ENCODE assay signal across 14 cellular contexts in the genomic region with DNA sequence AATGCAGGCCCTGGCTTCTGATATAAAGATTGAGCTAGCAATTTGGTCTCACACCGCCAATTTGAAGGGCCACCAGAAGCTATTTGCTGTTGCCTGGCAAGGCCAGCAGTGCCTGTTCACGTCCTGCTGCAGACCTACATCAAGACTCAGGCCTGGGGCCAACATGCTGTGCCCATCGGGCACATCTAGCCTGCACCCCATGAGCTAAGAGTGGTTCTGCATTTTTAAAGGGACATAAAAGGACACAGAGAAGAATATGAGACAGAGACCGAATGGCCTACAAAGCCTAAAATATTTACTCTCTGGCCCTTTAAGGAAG.
DNase-seq lines count a peak whose midpoint lies in the region; TF ChIP-seq lines count a peak whose summit lies in the region.
"Had no signal": no experiment of that assay in that cellular context is flagged by ENCODE, and none has a peak within 500 bp of the region (broad histone marks: within the 10 kb centered on the region; RNA-seq: fewer than 3 reads in every experiment).

No MANE protein-coding gene starts in this region.

- TF ChIP-seq EP300 in SK-N-SH (IDR thresholded peaks at IDR 0.05; ENCODE audit: borderline replicate concordance in 1 of 2, low read depth in 1 of 2, low read length in 1 of 2), result no peak

- intact Hi-C loops in thyroid gland (cut with DNase I) (no loop called here), adrenal gland (cut with DNase I) (no loop called here)

- H3K4me3 ChIP-seq in neural progenitor cell (no peak overlapping the region), thyroid gland (replicated peaks in 1 of 3) (no peak overlapping the region), adrenal gland (no peak overlapping the region), SK-N-SH (ENCODE audit: low read depth in 2 of 2, low read length in 1 of 2) (no peak overlapping the region)
- H3K4me3 ChIP-seq: HAP-1 had no signal

- H3K9ac ChIP-seq in neural progenitor cell (no peak overlapping the region), SK-N-SH (no peak overlapping the region)

- H3K27ac Mint-ChIP-seq in neural progenitor cell (peak overlapping the region; percentile 46), glutamatergic neuron (ENCODE audit: unreplicated experiment) (no peak overlapping the region)
- H3K27ac Mint-ChIP-seq: CD4-positive, alpha-beta T cell; HFFc6 had no signal

- H3K4me1 ChIP-seq in neural progenitor cell (peaks cover 14% of the 10 kb centered on the region), thyroid gland (peaks cover 24 to 39% of the 10 kb centered on the region in 2 donors), adrenal gland (replicated peaks in 1 of 2) (peaks cover 0 to 7% of the 10 kb centered on the region in 2 donors), SK-N-SH (ENCODE audit: control insufficient read depth in 1 of 2, insufficient read depth in 2 of 2, low read depth in 1 of 2, low read length in 1 of 2) (peaks cover 0 to 30% of the 10 kb centered on the region in 2 experiments; a peak in 1 of 4 replicates)

- CTCF ChIA-PET in SK-N-SH (lab: Yijun Ruan, JAX), result interaction anchor here (1.3 to 1.4 kb wide), 2 partner anchors 12 to 36 kb away, joined by 3 read pairs; no protein-coding TSS in a partner anchor

- H3K27me3 Mint-ChIP-seq in neural progenitor cell (ENCODE audit: insufficient read depth, low read depth) (peaks cover 11% of the 10 kb centered on the region), glutamatergic neuron (ENCODE audit: unreplicated experiment) (peaks cover 8% of the 10 kb centered on the region)
- H3K27me3 Mint-ChIP-seq: CD4-positive, alpha-beta T cell had no signal

- no peak overlapping the region for H3K27ac ChIP-seq in neural progenitor cell
- peak overlapping the region; percentile 57 to 66 (median 61) for H3K27ac ChIP-seq in thyroid gland
- H3K27ac ChIP-seq in adrenal gland, result no peak overlapping the region
- H3K27ac ChIP-seq in SK-N-SH (ENCODE audit: low read depth in 2 of 2, low read length in 1 of 2), result no peak overlapping the region
- H3K27ac ChIP-seq: 22Rv1 had no signal

- peaks cover 44% of the 10 kb centered on the region for H3K4me1 Mint-ChIP-seq in neural progenitor cell
- H3K4me1 Mint-ChIP-seq in glutamatergic neuron (ENCODE audit: low read depth, unreplicated experiment), result peaks cover 17% of the 10 kb centered on the region

- no peaks in the 10 kb centered on the region for H3K36me3 ChIP-seq in neural progenitor cell
- no peaks in the 10 kb centered on the region for H3K36me3 ChIP-seq in thyroid gland
- no peaks in the 10 kb centered on the region for H3K36me3 ChIP-seq in adrenal gland (replicated peaks in 1 of 2)
- peaks cover 0 to 5% of the 10 kb centered on the region in 2 experiments for H3K36me3 ChIP-seq in SK-N-SH (replicated peaks in 1 of 2; ENCODE audit: control insufficient read depth in 1 of 2, insufficient read depth in 2 of 2, low read length in 1 of 2)
- H3K36me3 ChIP-seq: HAP-1 had no signal

- no peak overlapping the region for H3K4me2 ChIP-seq in neural progenitor cell
- H3K4me2 ChIP-seq in SK-N-SH, result no peak overlapping the region

- no peak for TF ChIP-seq RAD21 in SK-N-SH (IDR thresholded peaks at IDR 0.05; ENCODE audit: low read length)

- H3F3A ChIP-seq in neural progenitor cell (ENCODE audit: low read depth) (peaks cover 9% of the 10 kb centered on the region), SK-N-SH (replicated peaks; ENCODE audit: insufficient read depth) (no peaks in the 10 kb centered on the region)

- no peak for TF ChIP-seq CTCF in neural progenitor cell (IDR thresholded peaks at IDR 0.05)
- no peak for TF ChIP-seq CTCF in thyroid gland (IDR thresholded peaks at IDR 0.05)
- no peak for TF ChIP-seq CTCF in glutamatergic neuron (IDR thresholded peaks at IDR 0.05; ENCODE audit: partially characterized antibody, unreplicated experiment)
- TF ChIP-seq CTCF in adrenal gland (IDR thresholded peaks at IDR 0.05), result no peak
- TF ChIP-seq CTCF in SK-N-SH (IDR thresholded peaks at IDR 0.05), result no peak

- H3K9me3 Mint-ChIP-seq in neural progenitor cell, result peaks cover 16% of the 10 kb centered on the region
- peaks cover 1% of the 10 kb centered on the region for H3K9me3 Mint-ChIP-seq in glutamatergic neuron (ENCODE audit: unreplicated experiment)
- H3K9me3 Mint-ChIP-seq: CD4-positive, alpha-beta T cell; HFFc6 had no signal

- H2AFZ ChIP-seq in neural progenitor cell (replicated peaks) (no peak overlapping the region), SK-N-SH (ENCODE audit: low read depth) (no peak overlapping the region)

- H3K9me3 ChIP-seq in neural progenitor cell (ENCODE audit: low read depth), result no peaks in the 10 kb centered on the region
- no peaks in the 10 kb centered on the region for H3K9me3 ChIP-seq in thyroid gland
- no peaks in the 10 kb centered on the region for H3K9me3 ChIP-seq in adrenal gland (replicated peaks in 1 of 3)
- H3K9me3 ChIP-seq in SK-N-SH, result no peaks in the 10 kb centered on the region
- H3K9me3 ChIP-seq: HAP-1 had no signal

- POLR2A ChIA-PET in SK-N-SH (lab: Yijun Ruan, JAX), result no interaction called here

- WGBS in thyroid gland, 2 donors, result 53 to 75% methylated on average over 4 of the region's 4 CpGs
- 86 to 95% (median 93%) methylated on average over 1 to 4 of the region's 4 CpGs for WGBS in adrenal gland, 4 donors
- WGBS in SK-N-SH (ENCODE audit: low lambda C conversion rate), result 92% methylated on average over 4 of the region's 4 CpGs

- DNase-seq in NCI-H446 treated with DMSO at 0.1 percent for 48 hours (lab: John Stamatoyannopoulos, UW), result peak; percentile 23
- no peak for DNase-seq in NCI-H446 (lab: John Stamatoyannopoulos, UW)
- DNase-seq in cerebellar cortex (ENCODE audit: low spot score), result peak; percentile 42
- no peak for DNase-seq in neural progenitor cell (ENCODE audit: low spot score)
- DNase-seq in thyroid gland, result peak in 1 of 2 donors; percentile 31
- DNase-seq in glutamatergic neuron, result no peak
- DNase-seq in adrenal gland, result no peak
- no peak for DNase-seq in SK-N-SH
- DNase-seq: Calu3; CD4-positive, alpha-beta T cell; DMS79; HFFc6 had no signal

- H3K27me3 ChIP-seq in neural progenitor cell (peaks cover 98% of the 10 kb centered on the region), thyroid gland (no peaks in the 10 kb centered on the region), adrenal gland (no peaks in the 10 kb centered on the region), SK-N-SH (ENCODE audit: insufficient read depth) (no peaks in the 10 kb centered on the region)

- H3K36me3 Mint-ChIP-seq in neural progenitor cell, result peaks cover 22% of the 10 kb centered on the region
- H3K36me3 Mint-ChIP-seq in glutamatergic neuron (ENCODE audit: unreplicated experiment), result peaks cover 5% of the 10 kb centered on the region

- no peaks in the 10 kb centered on the region for H3K9me2 ChIP-seq in SK-N-SH

- TF ChIP-seq POLR2A in thyroid gland (IDR thresholded peaks at IDR 0.05), result no peak
- no peak for TF ChIP-seq POLR2A in adrenal gland (IDR thresholded peaks at IDR 0.05)

- H3K4me3 Mint-ChIP-seq in neural progenitor cell, result no peak overlapping the region
- H3K4me3 Mint-ChIP-seq in glutamatergic neuron (ENCODE audit: unreplicated experiment), result no peak overlapping the region
- H3K4me3 Mint-ChIP-seq: CD4-positive, alpha-beta T cell; HFFc6 had no signal

- peaks cover 12% of the 10 kb centered on the region for H3K79me2 ChIP-seq in neural progenitor cell (ENCODE audit: low read depth)
- peaks cover 4% of the 10 kb centered on the region; the same call in 1 of the 2 replicates for H3K79me2 ChIP-seq in SK-N-SH (ENCODE audit: insufficient read depth)

- H4K20me1 ChIP-seq in neural progenitor cell (ENCODE audit: low read depth) (peaks cover 85% of the 10 kb centered on the region), SK-N-SH (ENCODE audit: insufficient read depth) (no peaks in the 10 kb centered on the region)

TF ChIP-seq in SK-N-SH, 30 proteins besides CTCF, POLR2A, EP300 and RAD21 (continues in another document):
- TF ChIP-seq SIN3A (IDR thresholded peaks at IDR 0.05; ENCODE audit: borderline replicate concordance, low read depth, low read length), result no peak
- TF ChIP-seq RXRA (IDR thresholded peaks at IDR 0.05; ENCODE audit: borderline replicate concordance, low read depth), result no peak
- no peak for TF ChIP-seq RCOR1 (IDR thresholded peaks at IDR 0.05; ENCODE audit: low read length)
- TF ChIP-seq, protein P1, sequence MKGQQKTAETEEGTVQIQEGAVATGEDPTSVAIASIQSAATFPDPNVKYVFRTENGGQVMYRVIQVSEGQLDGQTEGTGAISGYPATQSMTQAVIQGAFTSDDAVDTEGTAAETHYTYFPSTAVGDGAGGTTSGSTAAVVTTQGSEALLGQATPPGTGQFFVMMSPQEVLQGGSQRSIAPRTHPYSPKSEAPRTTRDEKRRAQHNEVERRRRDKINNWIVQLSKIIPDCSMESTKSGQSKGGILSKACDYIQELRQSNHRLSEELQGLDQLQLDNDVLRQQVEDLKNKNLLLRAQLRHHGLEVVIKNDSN (IDR thresholded peaks at IDR 0.05; ENCODE audit: borderline replicate concordance, low read depth), result no peak
- no peak for TF ChIP-seq FOXJ3 (CRISPR knock-in tag; IDR thresholded peaks at IDR 0.05)
- TF ChIP-seq TEAD4 (IDR thresholded peaks at IDR 0.05; ENCODE audit: borderline replicate concordance, insufficient read depth), result no peak
- TF ChIP-seq NRF1 (IDR thresholded peaks at IDR 0.05; ENCODE audit: low read depth, low read length), result no peak
- TF ChIP-seq, protein P2, sequence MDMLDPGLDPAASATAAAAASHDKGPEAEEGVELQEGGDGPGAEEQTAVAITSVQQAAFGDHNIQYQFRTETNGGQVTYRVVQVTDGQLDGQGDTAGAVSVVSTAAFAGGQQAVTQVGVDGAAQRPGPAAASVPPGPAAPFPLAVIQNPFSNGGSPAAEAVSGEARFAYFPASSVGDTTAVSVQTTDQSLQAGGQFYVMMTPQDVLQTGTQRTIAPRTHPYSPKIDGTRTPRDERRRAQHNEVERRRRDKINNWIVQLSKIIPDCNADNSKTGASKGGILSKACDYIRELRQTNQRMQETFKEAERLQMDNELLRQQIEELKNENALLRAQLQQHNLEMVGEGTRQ (IDR thresholded peaks at IDR 0.05; ENCODE audit: borderline replicate concordance, low read depth, low read length), result no peak
- no peak for TF ChIP-seq GABPA (IDR thresholded peaks at IDR 0.05; ENCODE audit: low read depth)

Comparison
In these comparisons a context has a peak if more than half of its experiments do, and no peak if none do; other contexts are left out.
1. DNase-seq: peak in NCI-H446 treated with DMSO at 0.1 percent for 48 hours (single experiment) and cerebellar cortex (single experiment); none in NCI-H446 (0 of 2), neural progenitor cell (single experiment), glutamatergic neuron (single experiment), adrenal gland (0 of 7) and SK-N-SH (single experiment).
2. H3K27ac ChIP-seq: peak in thyroid gland (3 of 3); none in neural progenitor cell (single experiment), adrenal gland (0 of 5) and SK-N-SH (0 of 2).